In the genomic region with DNA sequence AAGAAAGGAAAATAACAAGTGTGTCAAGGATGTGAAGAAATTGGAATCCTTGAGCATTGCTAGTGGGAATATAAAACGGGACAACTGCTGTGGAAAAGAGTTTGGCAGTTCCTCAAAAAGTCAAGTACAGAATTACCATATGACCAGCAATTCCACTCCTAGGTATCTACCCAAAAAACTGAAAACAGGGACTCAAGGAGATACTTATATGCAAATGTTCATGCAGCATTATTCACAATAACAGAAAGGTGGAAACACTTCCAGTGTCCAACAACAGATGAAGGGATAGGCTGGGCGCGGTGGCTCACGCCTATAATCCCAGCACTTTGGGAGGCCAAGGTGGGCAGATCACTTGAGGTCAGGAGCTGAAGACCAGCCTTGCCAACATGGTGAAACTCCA, we compare ENCODE assay signal across 13 cellular contexts.
"Had no signal": no experiment of that assay in that cellular context is flagged by ENCODE, and none has a peak within 500 bp of the region (broad histone marks: within the 10 kb centered on the region; RNA-seq: fewer than 3 reads in every experiment).

No MANE protein-coding gene starts in this region.

- H3K36me3 ChIP-seq: heart left ventricle, neutrophil, ovary, transverse colon had no signal

- H3K4me2 ChIP-seq: smooth muscle cell had no signal

- H3K9me3 ChIP-seq: heart left ventricle, neutrophil, ovary, transverse colon had no signal

- H3K4me3 ChIP-seq: heart left ventricle, ovary, smooth muscle cell, transverse colon had no signal

- H3K4me1 ChIP-seq: transverse colon had no signal

- H3K27ac ChIP-seq: heart left ventricle, neutrophil, ovary, transverse colon had no signal

- ATAC-seq: natural killer cell treated with Interleukin-12 subunit alpha and Interleukin-12 subunit beta and Interleukin-15 and Interleukin-18, amount 100 ng/mL, for 72 hours; stimulated activated naive CD8-positive, alpha-beta T cell treated with anti-CD3 and anti-CD28 coated beads, Interleukin-15, Interleukin-2, amounts not matched to agents 100 U/mL and 50 U/mL, for 24 hours had no signal

- H3K27me3 ChIP-seq: heart left ventricle, ovary, transverse colon had no signal

- DNase-seq: cerebellar nuclear complex; dermis blood vessel endothelial cell; effector CD4-positive, alpha-beta T cell; erythroblast; heart left ventricle; ovary; right cardiac atrium; stimulated activated CD4-positive, alpha-beta T cell treated with anti-CD3 and anti-CD28 coated beads, Interleukin-2, amount 100 ng/mL, for 48 hours; stimulated activated naive CD8-positive, alpha-beta T cell treated with anti-CD3 and anti-CD28 coated beads, Interleukin-15, Interleukin-2, amounts not matched to agents 100 U/mL and 50 U/mL, for 24 hours; transverse colon had no signal
